1 cellular context compared by ENCODE assay signal in genomic region chr20:58639182-58640146, GRCh38.
TF ChIP-seq lines count a peak whose summit lies in the region.

No MANE protein-coding gene starts in this region.

TF ChIP-seq in IMR-90, 13 proteins besides CTCF, POLR2A, EP300 and RAD21 (continued from another document):
- no peak for TF ChIP-seq USF2 (IDR thresholded peaks at IDR 0.05; ENCODE audit: low read depth, low read length)
- TF ChIP-seq, protein P1, sequence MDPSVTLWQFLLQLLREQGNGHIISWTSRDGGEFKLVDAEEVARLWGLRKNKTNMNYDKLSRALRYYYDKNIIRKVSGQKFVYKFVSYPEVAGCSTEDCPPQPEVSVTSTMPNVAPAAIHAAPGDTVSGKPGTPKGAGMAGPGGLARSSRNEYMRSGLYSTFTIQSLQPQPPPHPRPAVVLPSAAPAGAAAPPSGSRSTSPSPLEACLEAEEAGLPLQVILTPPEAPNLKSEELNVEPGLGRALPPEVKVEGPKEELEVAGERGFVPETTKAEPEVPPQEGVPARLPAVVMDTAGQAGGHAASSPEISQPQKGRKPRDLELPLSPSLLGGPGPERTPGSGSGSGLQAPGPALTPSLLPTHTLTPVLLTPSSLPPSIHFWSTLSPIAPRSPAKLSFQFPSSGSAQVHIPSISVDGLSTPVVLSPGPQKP (IDR thresholded peaks at IDR 0.05; ENCODE audit: borderline replicate concordance, low read depth, low read length) = no peak
- no peak for TF ChIP-seq RCOR1 (IDR thresholded peaks at IDR 0.05; ENCODE audit: insufficient replicate concordance, low read length)
- TF ChIP-seq CEBPB (IDR thresholded peaks at IDR 0.05; ENCODE audit: low read depth, low read length) = no peak
- no peak for TF ChIP-seq FOS (IDR thresholded peaks at IDR 0.05; ENCODE audit: low read depth, low read length)
- no peak for TF ChIP-seq MAFK (IDR thresholded peaks at IDR 0.05; ENCODE audit: low read depth, low read length)
- TF ChIP-seq MAZ (IDR thresholded peaks at IDR 0.05; ENCODE audit: borderline replicate concordance, low read depth, low read length) = no peak
